8 cellular contexts compared by ENCODE assay signal in the genomic region with DNA sequence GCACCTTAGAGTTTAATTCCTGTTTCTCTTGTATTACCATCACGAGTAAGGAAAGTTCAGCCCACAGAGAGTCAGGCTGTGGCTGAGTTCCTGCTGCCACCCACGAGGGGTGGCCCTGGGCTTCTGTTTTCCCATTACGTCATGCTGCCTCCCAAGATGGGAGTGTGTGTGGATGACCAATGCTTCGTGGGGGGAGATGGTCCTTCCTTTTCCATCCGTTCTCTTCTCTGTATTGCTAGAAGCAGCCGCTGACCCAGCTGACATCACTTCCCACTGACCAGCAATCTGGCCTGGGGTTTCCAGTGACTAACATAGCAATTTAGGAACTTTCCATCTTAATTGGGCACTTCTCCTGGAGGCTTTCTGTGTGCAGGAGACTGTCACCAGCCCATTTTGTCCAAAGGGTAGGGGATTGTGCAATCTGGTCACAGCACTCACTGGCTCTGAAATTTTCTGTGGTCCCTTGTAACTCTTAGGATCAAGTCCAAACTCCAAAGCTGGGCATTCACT. TPM values are rescaled to one million over a fixed set of nuclear protein-coding genes. Genes with fewer than 3 reads are reported as not detected.
DNase-seq lines count a peak whose midpoint lies in the region; TF ChIP-seq lines count a peak whose summit lies in the region.

No MANE protein-coding gene starts in this region.

- H3K4me3 Mint-ChIP-seq in activated T-cell treated with anti-CD3 and anti-CD28 coated beads, Interleukin-2, amount 50 U/mL, for 24 hours: no peak overlapping the region

- no peak overlapping the region for H3K4me3 ChIP-seq in stomach

- H3K27me3 Mint-ChIP-seq in activated T-cell treated with anti-CD3 and anti-CD28 coated beads, Interleukin-2, amount 50 U/mL, for 24 hours: no peaks in the 10 kb centered on the region

- peaks cover 0 to 4% (median 2%) of the 10 kb centered on the region in 4 donors for H3K9me3 ChIP-seq in stomach

- intact Hi-C loops in stomach (cut with DNase I; ENCODE audit: low total_unique reads): no loop called here

- no peak for TF ChIP-seq POLR2A in stomach (IDR thresholded peaks at IDR 0.05)

- H3K27ac ChIP-seq in stomach: peak overlapping the region in 4 of 5 donors; percentile 68 to 73 (median 70)

- DNase-seq in activated T-cell treated with anti-CD3 and anti-CD28 coated beads, Interleukin-2, amount 50 U/mL, for 24 hours: no peak
- no peak for DNase-seq in activated T-cell treated with anti-CD3 and anti-CD28 coated beads, Interleukin-2, amount 50 U/mL, for 1 hour
- DNase-seq in amniotic stem cell (lab: John Stamatoyannopoulos, UW): peak; percentile 76
- DNase-seq in islet precursor cell: peak; percentile 87
- DNase-seq in stomach: peak; percentile 41
- no peak for DNase-seq in NCI-H2171 treated with DMSO at 0.1 percent for 48 hours (lab: John Stamatoyannopoulos, UW)
- no peak for DNase-seq in effector CD4-positive, alpha-beta T cell
- DNase-seq in LoVo (ENCODE audit: low spot score): no peak

- H3K27ac Mint-ChIP-seq in activated T-cell treated with anti-CD3 and anti-CD28 coated beads, Interleukin-2, amount 50 U/mL, for 24 hours: peak overlapping the region; percentile 71

- WGBS in stomach, 5 donors: 35 to 59% (median 50%) methylated on average over 6 of the region's 6 CpGs

- H3K36me3 ChIP-seq in stomach: peaks cover 0 to 25% (median 20%) of the 10 kb centered on the region in 4 donors

- peaks cover 19% of the 10 kb centered on the region for H3K4me1 Mint-ChIP-seq in activated T-cell treated with anti-CD3 and anti-CD28 coated beads, Interleukin-2, amount 50 U/mL, for 24 hours (ENCODE audit: low read depth)

- no peak for TF ChIP-seq EP300 in stomach (IDR thresholded peaks at IDR 0.05)

- H3K9me3 Mint-ChIP-seq in activated T-cell treated with anti-CD3 and anti-CD28 coated beads, Interleukin-2, amount 50 U/mL, for 24 hours: peaks cover 2% of the 10 kb centered on the region

- TF ChIP-seq CTCF in stomach (IDR thresholded peaks at IDR 0.05): no peak

- no peaks in the 10 kb centered on the region for H3K27me3 ChIP-seq in stomach

- H3K36me3 Mint-ChIP-seq in activated T-cell treated with anti-CD3 and anti-CD28 coated beads, Interleukin-2, amount 50 U/mL, for 24 hours (ENCODE audit: low read depth): no peaks in the 10 kb centered on the region

- H3K4me1 ChIP-seq in stomach: peaks cover 0 to 18% (median 9%) of the 10 kb centered on the region in 4 donors

RNA-seq across cellular contexts. Expression of a gene that starts 9.3 kb away (rescaled TPM):
- total RNA-seq in stomach: 1 to 10 TPM in 3 of 5 donors, under 1 TPM in 1, not detected in 1; 0.45 to 6.2 (median 1.9) TPM
- polyA plus RNA-seq in stomach: 1 to 10 TPM; 1.5 to 3.8 (median 3.2) TPM

RNA-seq across cellular contexts. Expression of a gene that starts 32.4 kb away (rescaled TPM):
- 10 to 100 TPM; 30.8 to 66.8 (median 36.2) TPM for total RNA-seq in stomach
- 10 to 100 TPM; 19.4 to 23.0 (median 20.0) TPM for polyA plus RNA-seq in stomach

RNA-seq across cellular contexts. Expression of a gene that starts 58.5 kb away (rescaled TPM):
- total RNA-seq in stomach: 100 to 1,000 TPM in 1 of 5 donors, 10 to 100 TPM in 4; 14.5 to 130 (median 51.9) TPM
- polyA plus RNA-seq in stomach: 100 to 1,000 TPM; 175 to 262 (median 218) TPM

Comparison
In these comparisons a context has a peak if more than half of its experiments do, and no peak if none do; other contexts are left out.
1. DNase-seq: peak in amniotic stem cell (single experiment), islet precursor cell (single experiment) and stomach (single experiment); none in activated T-cell treated with anti-CD3 and anti-CD28 coated beads, Interleukin-2, amount 50 U/mL, for 24 hours (single experiment), activated T-cell treated with anti-CD3 and anti-CD28 coated beads, Interleukin-2, amount 50 U/mL, for 1 hour (single experiment), NCI-H2171 treated with DMSO at 0.1 percent for 48 hours (single experiment), effector CD4-positive, alpha-beta T cell (single experiment) and LoVo (single experiment).